In genomic region chr2:148540022-148540421, GRCh38 we compare ENCODE assay signal across 1 cellular context.
TF ChIP-seq lines count a peak whose summit lies in the region.

No MANE protein-coding gene starts in this region.

TF ChIP-seq in HepG2, 621 proteins besides CTCF, POLR2A, EP300 and RAD21 (continued from another document):
- TF ChIP-seq NFRKB (IDR thresholded peaks at IDR 0.05) (no peak), ZNF557 (CRISPR knock-in tag; IDR thresholded peaks at IDR 0.05) (no peak), ZMYM3 (CRISPR knock-in tag; IDR thresholded peaks at IDR 0.05) (no peak), ZNF232 (CRISPR knock-in tag; IDR thresholded peaks at IDR 0.05; ENCODE audit: borderline replicate concordance) (no peak), DNMT1 (CRISPR knock-in tag; IDR thresholded peaks at IDR 0.05) (no peak)
- TF ChIP-seq, protein P1, sequence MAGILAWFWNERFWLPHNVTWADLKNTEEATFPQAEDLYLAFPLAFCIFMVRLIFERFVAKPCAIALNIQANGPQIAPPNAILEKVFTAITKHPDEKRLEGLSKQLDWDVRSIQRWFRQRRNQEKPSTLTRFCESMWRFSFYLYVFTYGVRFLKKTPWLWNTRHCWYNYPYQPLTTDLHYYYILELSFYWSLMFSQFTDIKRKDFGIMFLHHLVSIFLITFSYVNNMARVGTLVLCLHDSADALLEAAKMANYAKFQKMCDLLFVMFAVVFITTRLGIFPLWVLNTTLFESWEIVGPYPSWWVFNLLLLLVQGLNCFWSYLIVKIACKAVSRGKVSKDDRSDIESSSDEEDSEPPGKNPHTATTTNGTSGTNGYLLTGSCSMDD (CRISPR knock-in tag; IDR thresholded peaks at IDR 0.05), result no peak
